ENCODE assay signal across 12 cellular contexts in the genomic region with DNA sequence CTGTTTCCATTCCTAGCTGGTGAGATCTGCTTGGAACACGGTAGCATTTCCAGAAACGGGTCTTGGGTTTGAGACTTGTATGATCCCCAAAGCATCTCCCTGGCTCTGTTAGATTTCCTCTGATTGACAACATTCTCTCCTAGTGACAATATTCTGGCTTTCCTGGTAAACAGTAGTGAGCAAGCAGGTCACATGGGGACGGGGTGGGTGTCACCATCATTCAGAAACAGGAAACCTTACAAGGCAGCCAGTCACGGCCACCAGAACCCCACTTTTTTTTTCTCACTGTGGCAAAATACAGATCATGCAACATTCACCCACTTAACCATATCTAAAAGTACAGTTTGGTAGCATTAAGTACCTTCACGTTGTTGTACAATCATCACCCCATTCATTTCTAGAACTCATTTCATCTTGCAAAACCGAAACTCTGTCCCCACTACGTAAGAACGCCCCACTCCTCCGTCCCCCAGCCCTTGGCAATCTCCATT.
DNase-seq lines count a peak whose midpoint lies in the region; TF ChIP-seq lines count a peak whose summit lies in the region.
"Had no signal": no experiment of that assay in that cellular context is flagged by ENCODE, and none has a peak within 500 bp of the region (broad histone marks: within the 10 kb centered on the region; RNA-seq: fewer than 3 reads in every experiment).

No MANE protein-coding gene starts in this region.

- no CpG with 5 or more reads among the region's 9 CpGs for WGBS in H9 (ENCODE audit: extremely low coverage, insufficient read length, low lambda C conversion rate)
- no CpG with 5 or more reads among the region's 9 CpGs for WGBS in neuronal stem cell (ENCODE audit: extremely low coverage in 2 of 2, insufficient read length in 2 of 2, insufficient replicate concordance in 1 of 2), 2 donors

- H2BK120ac ChIP-seq in H9 (ENCODE audit: low read depth, low read length, poor library complexity, severe bottlenecking) (no peak overlapping the region), neuronal stem cell (ENCODE audit: low read depth, low read length) (no peak overlapping the region)

- H3K4me3 ChIP-seq in rectal smooth muscle tissue (ENCODE audit: low read length) = no peak overlapping the region
- H3K4me3 ChIP-seq in neuronal stem cell (ENCODE audit: low read length in 2 of 2) = no peak overlapping the region

- H3K27me3 Mint-ChIP-seq in HFFc6 (ENCODE audit: insufficient read depth) (peaks cover 67% of the 10 kb centered on the region), endothelial cell (ENCODE audit: unreplicated experiment) (peaks cover 3% of the 10 kb centered on the region), H9 (ENCODE audit: low read depth) (peaks cover 26% of the 10 kb centered on the region)
- peaks cover 50% of the 10 kb centered on the region for H3K27me3 Mint-ChIP-seq in T-helper 2 cell treated with Interferon-gamma antibody and Interleukin-4, amounts not matched to agents 5 μg/mL and 100 μg/mL, for 36 hours (ENCODE audit: low read depth)

- H3K27ac ChIP-seq in rectal smooth muscle tissue (ENCODE audit: low read depth, low read length) = peak overlapping the region; percentile 22
- no peak overlapping the region for H3K27ac ChIP-seq in H9 (ENCODE audit: insufficient read length, low read depth, low read length)
- no peak overlapping the region for H3K27ac ChIP-seq in neuronal stem cell (replicated peaks; ENCODE audit: low read length)

- no peaks in the 10 kb centered on the region for H3K4me1 ChIP-seq in rectal smooth muscle tissue (ENCODE audit: control insufficient read depth, insufficient read depth, low read length)
- H3K4me1 ChIP-seq in H9 (ENCODE audit: insufficient read depth, low read length) = peaks cover 3% of the 10 kb centered on the region; the same call in 1 of the 2 replicates
- peaks cover 17 to 45% of the 10 kb centered on the region in 2 donors for H3K4me1 ChIP-seq in neuronal stem cell (ENCODE audit: control insufficient read depth in 2 of 2, insufficient read depth in 1 of 2, low read depth in 1 of 2, low read length in 2 of 2)

- H2BK15ac ChIP-seq in H9 (ENCODE audit: low read depth, low read length) = no peak overlapping the region
- H2BK15ac ChIP-seq in neuronal stem cell (ENCODE audit: low read length) = no peak overlapping the region

- H3K9me3 Mint-ChIP-seq in HFFc6 (no peaks in the 10 kb centered on the region), endothelial cell (ENCODE audit: unreplicated experiment) (no peaks in the 10 kb centered on the region), H9 (no peaks in the 10 kb centered on the region)
- H3K9me3 Mint-ChIP-seq in T-helper 2 cell treated with Interferon-gamma antibody and Interleukin-4, amounts not matched to agents 5 μg/mL and 100 μg/mL, for 36 hours = no peaks in the 10 kb centered on the region

- no peaks in the 10 kb centered on the region for H3K23me2 ChIP-seq in H9 (ENCODE audit: insufficient read length, low read depth, low read length, poor library complexity, severe bottlenecking)

- no peak overlapping the region for H2BK5ac ChIP-seq in H9 (ENCODE audit: insufficient read length, low read length)
- no peak overlapping the region for H2BK5ac ChIP-seq in neuronal stem cell (ENCODE audit: low read length)

- H3K36me3 Mint-ChIP-seq in HFFc6 (ENCODE audit: low read depth) (no peaks in the 10 kb centered on the region), endothelial cell (ENCODE audit: low read depth, unreplicated experiment) (no peaks in the 10 kb centered on the region), H9 (ENCODE audit: insufficient read depth in 1 of 3, low read depth in 3 of 3) (no peaks in the 10 kb centered on the region; a peak in 1 of 7 replicates)
- H3K36me3 Mint-ChIP-seq in T-helper 2 cell treated with Interferon-gamma antibody and Interleukin-4, amounts not matched to agents 5 μg/mL and 100 μg/mL, for 36 hours (ENCODE audit: low read depth) = no peaks in the 10 kb centered on the region

- H3K14ac ChIP-seq in H9 (ENCODE audit: insufficient read depth, low read length) (no peak overlapping the region), neuronal stem cell (ENCODE audit: low read length) (no peak overlapping the region)

- H2BK12ac ChIP-seq in H9 (ENCODE audit: insufficient read length, low read depth, low read length) (no peak overlapping the region), neuronal stem cell (ENCODE audit: low read length) (no peak overlapping the region)

- H3K4me2 ChIP-seq in H9 (ENCODE audit: insufficient read depth, insufficient read length, low read length) (no peak overlapping the region), neuronal stem cell (ENCODE audit: insufficient read depth, low read length, poor library complexity, severe bottlenecking) (no peak overlapping the region)

- no peaks in the 10 kb centered on the region for H3K9me3 ChIP-seq in H9 (ENCODE audit: control insufficient read depth, low read depth, low read length)
- no peaks in the 10 kb centered on the region for H3K9me3 ChIP-seq in neuronal stem cell (replicated peaks in 1 of 2; ENCODE audit: control insufficient read depth in 2 of 2, insufficient read depth in 1 of 2, low read depth in 1 of 2, low read length in 2 of 2)

- H3K56ac ChIP-seq in H9 (ENCODE audit: insufficient read length, low read depth, low read length) = no peak overlapping the region

- no peak overlapping the region for H3K4ac ChIP-seq in H9 (ENCODE audit: low read depth, low read length)
- no peak overlapping the region for H3K4ac ChIP-seq in neuronal stem cell (ENCODE audit: low read length)

- H4K8ac ChIP-seq in H9 (replicated peaks; ENCODE audit: insufficient read length, low read depth, low read length) (no peak overlapping the region), neuronal stem cell (ENCODE audit: low read depth, low read length) (no peak overlapping the region)

- H3K36me3 ChIP-seq in rectal smooth muscle tissue (ENCODE audit: control insufficient read depth, insufficient read depth, low read length) (no peaks in the 10 kb centered on the region), neuronal stem cell (replicated peaks in 1 of 2; ENCODE audit: control insufficient read depth in 2 of 2, insufficient read depth in 2 of 2, low read length in 2 of 2) (no peaks in the 10 kb centered on the region)

- H2AK5ac ChIP-seq in H9 (ENCODE audit: insufficient read length, low read length) (no peak overlapping the region), neuronal stem cell (ENCODE audit: low read depth, low read length) (no peak overlapping the region)

- H3K4me1 Mint-ChIP-seq in HFFc6 (ENCODE audit: low read depth) (peaks cover 16% of the 10 kb centered on the region), endothelial cell (ENCODE audit: unreplicated experiment) (peaks cover 21% of the 10 kb centered on the region), H9 (peaks cover 18 to 33% of the 10 kb centered on the region in 2 experiments)
- peaks cover 20% of the 10 kb centered on the region for H3K4me1 Mint-ChIP-seq in T-helper 2 cell treated with Interferon-gamma antibody and Interleukin-4, amounts not matched to agents 5 μg/mL and 100 μg/mL, for 36 hours (ENCODE audit: low read depth)

- TF ChIP-seq CTCF in HFFc6 (IDR thresholded peaks at IDR 0.05) = no peak
- no peak for TF ChIP-seq CTCF in endothelial cell (IDR thresholded peaks at IDR 0.05; ENCODE audit: unreplicated experiment)
- TF ChIP-seq CTCF in H9 (conservative IDR thresholded peaks at IDR 0.05) = no peak

- H2BK20ac ChIP-seq in H9 (ENCODE audit: low read depth, low read length, poor library complexity, severe bottlenecking) = no peak overlapping the region

- H3K23ac ChIP-seq in H9 (ENCODE audit: insufficient read length, low read depth, low read length) (no peak overlapping the region), neuronal stem cell (ENCODE audit: low read depth, low read length, poor library complexity) (no peak overlapping the region)

- no peak overlapping the region for H4K5ac ChIP-seq in H9 (ENCODE audit: insufficient read length, low read depth, low read length)

- no peak overlapping the region for H3K9ac ChIP-seq in rectal smooth muscle tissue (ENCODE audit: low read length)
- no peak overlapping the region for H3K9ac ChIP-seq in H9 (ENCODE audit: extremely low read depth, insufficient read length, low read length)
- no peak overlapping the region for H3K9ac ChIP-seq in neuronal stem cell (ENCODE audit: low read depth, low read length, poor library complexity)

- DNase-seq in HFFc6 (no peak), endothelial cell (ENCODE audit: low spot score) (no peak), H9 (no peak), inferior parietal cortex (ENCODE audit: extremely low spot score) (no peak), NCI-H187 treated with DMSO at 0.1 percent for 48 hours (lab: John Stamatoyannopoulos, UW) (no peak), neuronal stem cell (ENCODE audit: low spot score) (no peak)
- DNase-seq in T-helper 2 cell treated with Interferon-gamma antibody and Interleukin-4, amounts not matched to agents 5 μg/mL and 100 μg/mL, for 36 hours (ENCODE audit: low spot score) = peak; percentile 46
- DNase-seq: amniotic stem cell, DMS79 treated with DMSO at 0.1 percent for 48 hours, NCI-H2227 treated with DMSO at 0.1 percent for 48 hours, SW 1271 had no signal

- H3K79me1 ChIP-seq in H9 (ENCODE audit: insufficient read depth, low read depth, low read length, poor library complexity, severe bottlenecking) = no peaks in the 10 kb centered on the region
- H3K79me1 ChIP-seq in neuronal stem cell (ENCODE audit: low read depth, low read length) = no peaks in the 10 kb centered on the region

- peak overlapping the region; percentile 67 for H3K4me3 Mint-ChIP-seq in HFFc6
- peak overlapping the region; percentile 48 for H3K4me3 Mint-ChIP-seq in T-helper 2 cell treated with Interferon-gamma antibody and Interleukin-4, amounts not matched to agents 5 μg/mL and 100 μg/mL, for 36 hours
- peak overlapping the region; percentile 13 for H3K4me3 Mint-ChIP-seq in endothelial cell (ENCODE audit: unreplicated experiment)
- no peak overlapping the region for H3K4me3 Mint-ChIP-seq in H9

- H4K20me1 ChIP-seq in H9 (ENCODE audit: control insufficient read depth, insufficient read depth, insufficient read length) = no peaks in the 10 kb centered on the region

- H3K27me3 ChIP-seq in rectal smooth muscle tissue (ENCODE audit: control insufficient read depth, insufficient read depth, low read length) (peaks cover 25% of the 10 kb centered on the region), H9 (ENCODE audit: insufficient read depth, low read length) (no peaks in the 10 kb centered on the region), neuronal stem cell (ENCODE audit: control insufficient read depth in 3 of 3, insufficient read depth in 3 of 3, low read depth in 1 of 3, low read length in 3 of 3) (peaks cover 0 to 30% (median 0%) of the 10 kb centered on the region in 3 experiments)

- H3T11ph ChIP-seq in H9 (ENCODE audit: low read length) = no peak overlapping the region

- H3K27ac Mint-ChIP-seq in HFFc6 (no peak overlapping the region), endothelial cell (ENCODE audit: unreplicated experiment) (peak overlapping the region; percentile 9), H9 (no peak overlapping the region)
- H3K27ac Mint-ChIP-seq in T-helper 2 cell treated with Interferon-gamma antibody and Interleukin-4, amounts not matched to agents 5 μg/mL and 100 μg/mL, for 36 hours = no peak overlapping the region

- H3K18ac ChIP-seq in H9 (ENCODE audit: insufficient read length, low read depth, low read length) (no peak overlapping the region), neuronal stem cell (ENCODE audit: low read length) (no peak overlapping the region)

- H2AFZ ChIP-seq in H9 (ENCODE audit: low read length) (no peak overlapping the region), neuronal stem cell (ENCODE audit: low read length) (no peak overlapping the region)

- H4K91ac ChIP-seq in H9 (ENCODE audit: insufficient read length, low read depth, low read length) (no peak overlapping the region), neuronal stem cell (ENCODE audit: low read depth, low read length, poor library complexity) (no peak overlapping the region)

- H3K79me2 ChIP-seq in H9 (ENCODE audit: insufficient read depth, low read length) = no peaks in the 10 kb centered on the region

Comparison
In these comparisons a context has a peak if more than half of its experiments do, and no peak if none do; other contexts are left out.
1. H3K4me3 Mint-ChIP-seq: peak in HFFc6 (single experiment), T-helper 2 cell treated with Interferon-gamma antibody and Interleukin-4, amounts not matched to agents 5 μg/mL and 100 μg/mL, for 36 hours (single experiment) and endothelial cell (single experiment); none in H9 (0 of 2).